10 cellular contexts compared by ENCODE assay signal in the genomic region with DNA sequence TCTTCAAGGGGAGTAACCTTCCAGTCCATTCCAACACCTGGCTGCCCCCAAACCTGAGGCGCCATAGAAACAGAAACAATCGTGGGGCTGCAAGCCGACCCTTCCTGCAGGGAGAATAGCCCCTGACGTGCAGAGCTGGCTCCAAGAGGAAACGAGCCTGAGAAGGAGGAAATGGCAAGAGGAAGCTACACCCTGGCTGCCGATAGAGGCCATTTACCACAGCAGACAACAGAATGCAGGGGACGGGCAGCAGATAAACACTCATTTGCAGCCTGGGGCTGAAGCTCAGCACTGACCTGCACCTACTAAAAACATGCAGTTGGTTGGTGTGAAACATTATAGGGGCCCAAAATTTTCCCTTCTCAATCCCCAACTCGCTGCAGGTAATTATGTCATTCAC. TPM values are rescaled to one million over a fixed set of nuclear protein-coding genes. Genes with fewer than 3 reads are reported as not detected.
A peak's percentile ranks its signal among the peaks of the same experiment; 100 is the strongest.
DNase-seq lines count a peak whose midpoint lies in the region; ATAC-seq and TF ChIP-seq lines count a peak whose summit lies in the region.
"Had no signal": no experiment of that assay in that cellular context is flagged by ENCODE, and none has a peak within 500 bp of the region (broad histone marks: within the 10 kb centered on the region; RNA-seq: fewer than 3 reads in every experiment).

No MANE protein-coding gene starts in this region.

- no peak overlapping the region for H3K27ac Mint-ChIP-seq in activated CD4-positive, alpha-beta T cell treated with anti-CD3 and anti-CD28 coated beads, Interleukin-2, amount 10 ng/mL, durations not matched to agents 24 days and 14 days
- no peak overlapping the region for H3K27ac Mint-ChIP-seq in T-helper 17 cell
- no peak overlapping the region for H3K27ac Mint-ChIP-seq in stimulated activated naive B cell treated with anti-CD40 and anti-IgM and Interleukin-4, amounts not matched to agents 10 μg/mL and 1 μg/mL and 100 μg/mL, for 72 hours

- H3K4me3 ChIP-seq in left ventricle myocardium inferior: peak overlapping the region; percentile 38

- no peaks in the 10 kb centered on the region for H3K36me3 Mint-ChIP-seq in activated CD4-positive, alpha-beta T cell treated with anti-CD3 and anti-CD28 coated beads, Interleukin-2, amount 10 ng/mL, durations not matched to agents 24 days and 14 days (ENCODE audit: low read depth)
- no peaks in the 10 kb centered on the region for H3K36me3 Mint-ChIP-seq in T-helper 17 cell (ENCODE audit: low read depth)
- no peaks in the 10 kb centered on the region for H3K36me3 Mint-ChIP-seq in stimulated activated naive B cell treated with anti-CD40 and anti-IgM and Interleukin-4, amounts not matched to agents 10 μg/mL and 1 μg/mL and 100 μg/mL, for 72 hours

- peaks cover 9% of the 10 kb centered on the region for H3K36me3 ChIP-seq in left ventricle myocardium inferior

- TF ChIP-seq CTCF in left ventricle myocardium inferior (IDR thresholded peaks at IDR 0.05; ENCODE audit: borderline replicate concordance): peak; percentile 20

- H3K9me3 ChIP-seq in T-helper 17 cell (ENCODE audit: control insufficient read depth, low read length, poor library complexity, severe bottlenecking) (no peaks in the 10 kb centered on the region), left ventricle myocardium inferior (replicated peaks) (no peaks in the 10 kb centered on the region)

- H3K27me3 ChIP-seq in left ventricle myocardium inferior (ENCODE audit: low read depth): no peaks in the 10 kb centered on the region

- ATAC-seq in T-helper 17 cell: peak; percentile 65
- ATAC-seq in stimulated activated naive B cell treated with anti-CD40 and anti-IgM and Interleukin-4, amounts not matched to agents 10 μg/mL and 1 μg/mL and 100 μg/mL, for 72 hours (replicated peaks): peak; percentile 55 to 69
- no peak for ATAC-seq in GM18520 (IDR thresholded peaks at IDR 0.05; ENCODE audit: unreplicated experiment)
- ATAC-seq in GM18867 (IDR thresholded peaks at IDR 0.05; ENCODE audit: unreplicated experiment): no peak
- ATAC-seq in HG02870 (IDR thresholded peaks at IDR 0.05; ENCODE audit: unreplicated experiment): no peak

- peaks cover 20% of the 10 kb centered on the region for H3K4me1 Mint-ChIP-seq in activated CD4-positive, alpha-beta T cell treated with anti-CD3 and anti-CD28 coated beads, Interleukin-2, amount 10 ng/mL, durations not matched to agents 24 days and 14 days
- peaks cover 23% of the 10 kb centered on the region for H3K4me1 Mint-ChIP-seq in T-helper 17 cell
- peaks cover 39 to 55% of the 10 kb centered on the region in 2 donors for H3K4me1 Mint-ChIP-seq in stimulated activated naive B cell treated with anti-CD40 and anti-IgM and Interleukin-4, amounts not matched to agents 10 μg/mL and 1 μg/mL and 100 μg/mL, for 72 hours

- intact Hi-C loops in activated CD4-positive, alpha-beta T cell treated with anti-CD3 and anti-CD28 coated beads, Interleukin-2, amount 10 ng/mL, durations not matched to agents 24 days and 14 days (cut with micrococcal nuclease): no loop called here
- intact Hi-C loops in left ventricle myocardium inferior (cut with micrococcal nuclease): no loop called here

- H3K27ac ChIP-seq in left ventricle myocardium inferior (replicated peaks): peak overlapping the region; percentile 94

- no peaks in the 10 kb centered on the region for H3K9me3 Mint-ChIP-seq in activated CD4-positive, alpha-beta T cell treated with anti-CD3 and anti-CD28 coated beads, Interleukin-2, amount 10 ng/mL, durations not matched to agents 24 days and 14 days
- no peaks in the 10 kb centered on the region for H3K9me3 Mint-ChIP-seq in stimulated activated naive B cell treated with anti-CD40 and anti-IgM and Interleukin-4, amounts not matched to agents 10 μg/mL and 1 μg/mL and 100 μg/mL, for 72 hours

- peak overlapping the region; percentile 43 for H3K4me3 Mint-ChIP-seq in activated CD4-positive, alpha-beta T cell treated with anti-CD3 and anti-CD28 coated beads, Interleukin-2, amount 10 ng/mL, durations not matched to agents 24 days and 14 days
- peak overlapping the region; percentile 9 for H3K4me3 Mint-ChIP-seq in T-helper 17 cell
- H3K4me3 Mint-ChIP-seq in stimulated activated naive B cell treated with anti-CD40 and anti-IgM and Interleukin-4, amounts not matched to agents 10 μg/mL and 1 μg/mL and 100 μg/mL, for 72 hours: peak overlapping the region; percentile 25

- H3K27me3 Mint-ChIP-seq in activated CD4-positive, alpha-beta T cell treated with anti-CD3 and anti-CD28 coated beads, Interleukin-2, amount 10 ng/mL, durations not matched to agents 24 days and 14 days: peaks cover 29% of the 10 kb centered on the region
- H3K27me3 Mint-ChIP-seq in T-helper 17 cell: no peaks in the 10 kb centered on the region
- no peaks in the 10 kb centered on the region for H3K27me3 Mint-ChIP-seq in stimulated activated naive B cell treated with anti-CD40 and anti-IgM and Interleukin-4, amounts not matched to agents 10 μg/mL and 1 μg/mL and 100 μg/mL, for 72 hours

- DNase-seq in activated CD4-positive, alpha-beta T cell treated with anti-CD3 and anti-CD28 coated beads, Interleukin-2, amount 10 ng/mL, durations not matched to agents 24 days and 14 days: peak; percentile 70
- DNase-seq in activated CD4-positive, alpha-beta T cell treated with anti-CD3 and anti-CD28 coated beads for 48 hours: no peak
- DNase-seq in T-helper 17 cell (no peak), left ventricle myocardium inferior (peak; percentile 53)
- DNase-seq in stimulated activated naive B cell treated with anti-CD40 and anti-IgM and Interleukin-4, amounts not matched to agents 10 μg/mL and 1 μg/mL and 100 μg/mL, for 72 hours: no peak
- DNase-seq: NCI-H2171 treated with DMSO at 0.1 percent for 48 hours had no signal

- peaks cover 96% of the 10 kb centered on the region for H3K4me1 ChIP-seq in left ventricle myocardium inferior

RNA-seq across cellular contexts. Expression of gene TDRD10, which starts 8.7 kb away (rescaled TPM):
- not detected in 2 replicates for total RNA-seq in activated CD4-positive, alpha-beta T cell treated with anti-CD3 and anti-CD28 coated beads, Interleukin-2, amount 10 ng/mL, durations not matched to agents 24 days and 14 days
- total RNA-seq in T-helper 17 cell (under 1 TPM in 1 of 2 donors, not detected in 1; 0.12 TPM), left ventricle myocardium inferior (2.6 TPM)
- total RNA-seq: kidney epithelial cell had no signal

RNA-seq across cellular contexts. Expression of gene SHE, which starts 8.9 kb away (rescaled TPM):
- total RNA-seq in activated CD4-positive, alpha-beta T cell treated with anti-CD3 and anti-CD28 coated beads, Interleukin-2, amount 10 ng/mL, durations not matched to agents 24 days and 14 days: not detected in 2 replicates
- total RNA-seq in T-helper 17 cell: under 1 TPM in 1 of 2 donors, not detected in 1; 0.13 TPM
- 9.2 TPM for total RNA-seq in left ventricle myocardium inferior

Comparison
In these comparisons a context has a peak if more than half of its experiments do, and no peak if none do; other contexts are left out.
1. DNase-seq: peak in activated CD4-positive, alpha-beta T cell treated with anti-CD3 and anti-CD28 coated beads, Interleukin-2, amount 10 ng/mL, durations not matched to agents 24 days and 14 days (single experiment) and left ventricle myocardium inferior (single experiment); none in activated CD4-positive, alpha-beta T cell treated with anti-CD3 and anti-CD28 coated beads for 48 hours (single experiment), T-helper 17 cell (0 of 3) and stimulated activated naive B cell treated with anti-CD40 and anti-IgM and Interleukin-4, amounts not matched to agents 10 μg/mL and 1 μg/mL and 100 μg/mL, for 72 hours (single experiment).
2. ATAC-seq: peak in T-helper 17 cell (single experiment) and stimulated activated naive B cell treated with anti-CD40 and anti-IgM and Interleukin-4, amounts not matched to agents 10 μg/mL and 1 μg/mL and 100 μg/mL, for 72 hours (2 of 2); none in GM18520 (single experiment), GM18867 (single experiment) and HG02870 (single experiment).
3. Peak in every context shown above with its lines, with median percentiles within 50 percentile points of each other: H3K4me3 Mint-ChIP-seq.